15 cellular contexts compared by ENCODE assay signal in genomic region chr2:239345251-239345650, GRCh38. TPM values are rescaled to one million over a fixed set of nuclear protein-coding genes. Genes with fewer than 3 reads are reported as not detected.
DNase-seq lines count a peak whose midpoint lies in the region; ATAC-seq, FAIRE-seq and TF ChIP-seq lines count a peak whose summit lies in the region.
"Had no signal": no experiment of that assay in that cellular context is flagged by ENCODE, and none has a peak within 500 bp of the region (broad histone marks: within the 10 kb centered on the region; RNA-seq: fewer than 3 reads in every experiment).

No MANE protein-coding gene starts in this region.

- H3K27me3 ChIP-seq in IMR-90 (ENCODE audit: control insufficient read depth, insufficient read depth, low read length), result no peaks in the 10 kb centered on the region
- H3K27me3 ChIP-seq in H1 (replicated peaks in 1 of 4; ENCODE audit: control insufficient read depth in 3 of 4, extremely low read depth in 1 of 4, insufficient read depth in 3 of 4, low read length in 3 of 4), result no peaks in the 10 kb centered on the region
- no peaks in the 10 kb centered on the region for H3K27me3 ChIP-seq in sigmoid colon

- POLR2A ChIA-PET in IMR-90 (lab: Charles Lee; ENCODE audit: unreplicated experiment) (no interaction called here), H1 (lab: Charles Lee; ENCODE audit: partially characterized antibody) (no interaction called here)

- H3K23me2 ChIP-seq in H1 (ENCODE audit: low read depth, low read length), result peaks cover 16% of the 10 kb centered on the region; the same call in 1 of the 2 replicates

- no peak for ATAC-seq in IMR-90 (ENCODE audit: low read depth)
- no peak for ATAC-seq in HG03565 (IDR thresholded peaks at IDR 0.05; ENCODE audit: unreplicated experiment)
- ATAC-seq: HCT116 had no signal

- H4K5ac ChIP-seq in IMR-90 (ENCODE audit: low read depth, low read length), result no peak overlapping the region
- H4K5ac ChIP-seq in H1 (ENCODE audit: insufficient read length, low read depth, low read length), result no peak overlapping the region

- CTCF ChIA-PET in IMR-90 (lab: Yijun Ruan, JAX) (no interaction called here), H1 (lab: Charles Lee; ENCODE audit: partially characterized antibody) (interaction anchor here (0.9 kb wide), 2 partner anchors 9 to 14 kb away, joined by 3 read pairs; no protein-coding TSS in a partner anchor)

- H3K36me3 ChIP-seq in IMR-90 (ENCODE audit: control insufficient read depth, insufficient read depth, low read length), result peaks cover 19% of the 10 kb centered on the region
- no peaks in the 10 kb centered on the region; a peak in 1 of 8 replicates for H3K36me3 ChIP-seq in H1 (ENCODE audit: control insufficient read depth in 2 of 4, insufficient read depth in 4 of 4, low read length in 3 of 4)
- H3K36me3 ChIP-seq in sigmoid colon, result no peaks in the 10 kb centered on the region

- dilution Hi-C loops in IMR-90 (cut with HindIII; ENCODE audit: low sequenced_read_pairs, unreplicated experiment), result no loop called here

- TF ChIP-seq CTCF in IMR-90 (conservative IDR thresholded peaks at IDR 0.05; ENCODE audit: low read depth, low read length) (no peak), H1 (IDR thresholded peaks at IDR 0.05; ENCODE audit: control extremely low read depth in 1 of 3, insufficient read depth in 1 of 3, low read depth in 1 of 3, low read length in 3 of 3) (no peak), sigmoid colon (IDR thresholded peaks at IDR 0.05) (no peak), lower leg skin (IDR thresholded peaks at IDR 0.05) (no peak)

- no peak for TF ChIP-seq EP300 in H1 (IDR thresholded peaks at IDR 0.05; ENCODE audit: borderline replicate concordance in 1 of 2, low read depth in 2 of 2, low read length in 2 of 2)
- TF ChIP-seq EP300 in sigmoid colon (IDR thresholded peaks at IDR 0.05), result no peak

- no TSS peak for BruUV-seq in IMR-90 (replicated peaks; lab: Mats Ljungman, UMichigan)

- in situ Hi-C loops in IMR-90 (cut with MboI; ENCODE audit: low sequenced_read_pairs), result no loop called here

- no peak overlapping the region; the same call in 1 of the 2 replicates for H3K23ac ChIP-seq in IMR-90 (ENCODE audit: low read depth, low read length)
- no peak overlapping the region for H3K23ac ChIP-seq in H1 (ENCODE audit: insufficient read length)

- H4K8ac ChIP-seq in IMR-90 (ENCODE audit: low read depth in 2 of 2, low read length in 2 of 2), result no peak overlapping the region
- H4K8ac ChIP-seq in H1 (ENCODE audit: extremely low read depth, insufficient read depth, low read length), result no peak overlapping the region

- H2BK120ac ChIP-seq in IMR-90 (ENCODE audit: low read depth, low read length), result no peak overlapping the region
- no peak overlapping the region for H2BK120ac ChIP-seq in H1 (replicated peaks; ENCODE audit: low read depth, low read length)

- TF ChIP-seq RAD21 in IMR-90 (IDR thresholded peaks at IDR 0.05; ENCODE audit: low read length), result no peak
- TF ChIP-seq RAD21 in H1 (IDR thresholded peaks at IDR 0.05 in 1 of 2, conservative IDR thresholded peaks at IDR 0.05 in 1 of 2; ENCODE audit: low read depth in 2 of 2, low read length in 2 of 2), result no peak

- H3K9me1 ChIP-seq in IMR-90 (ENCODE audit: insufficient read depth, low read length), result peaks cover 22% of the 10 kb centered on the region

- TF ChIP-seq POLR2A in GM12892 (IDR thresholded peaks at IDR 0.05; ENCODE audit: low read depth, low read length), result no peak
- no peak for TF ChIP-seq POLR2A in IMR-90 (IDR thresholded peaks at IDR 0.05; ENCODE audit: low read depth, low read length)
- TF ChIP-seq POLR2A in H1 (IDR thresholded peaks at IDR 0.05; ENCODE audit: control extremely low read depth in 1 of 2, low read depth in 2 of 2, low read length in 2 of 2), result no peak
- TF ChIP-seq POLR2A in sigmoid colon (IDR thresholded peaks at IDR 0.05), result no peak
- TF ChIP-seq POLR2A in lower leg skin (IDR thresholded peaks at IDR 0.05), result no peak

- H3K9me3 ChIP-seq in IMR-90 (ENCODE audit: control insufficient read depth, insufficient read depth, low read length) (no peaks in the 10 kb centered on the region), H1 (ENCODE audit: insufficient read depth in 2 of 2, low read depth in 1 of 2, low read length in 1 of 2) (no peaks in the 10 kb centered on the region), sigmoid colon (no peaks in the 10 kb centered on the region)

- H4K91ac ChIP-seq in IMR-90 (ENCODE audit: insufficient read depth, low read depth, low read length) (no peak overlapping the region), H1 (replicated peaks; ENCODE audit: insufficient read length, low read length) (no peak overlapping the region)

- H3K4me2 ChIP-seq in IMR-90 (ENCODE audit: low read depth, low read length), result no peak overlapping the region
- H3K4me2 ChIP-seq in H1 (ENCODE audit: insufficient read depth in 1 of 2, low read depth in 2 of 2, low read length in 2 of 2), result no peak overlapping the region

- H3K56ac ChIP-seq in IMR-90 (ENCODE audit: extremely low read depth, insufficient read depth, low read length), result no peak overlapping the region
- H3K56ac ChIP-seq in H1 (replicated peaks; ENCODE audit: insufficient read length, low read depth, low read length), result peak overlapping the region; percentile 56

- no peak overlapping the region for H2BK12ac ChIP-seq in H1 (ENCODE audit: low read depth, low read length)

- H3K4me1 ChIP-seq in IMR-90 (ENCODE audit: control insufficient read depth, insufficient read depth, low read length) (peaks cover 4% of the 10 kb centered on the region), H1 (replicated peaks in 1 of 4; ENCODE audit: control insufficient read depth in 3 of 4, insufficient read depth in 4 of 4, low read length in 3 of 4) (peaks cover 0 to 8% (median 0%) of the 10 kb centered on the region in 4 experiments; a peak in 2 of 7 replicates), sigmoid colon (peaks cover 0 to 64% (median 48%) of the 10 kb centered on the region in 4 donors)

- H3K18ac ChIP-seq in IMR-90 (ENCODE audit: low read depth, low read length), result no peak overlapping the region
- H3K18ac ChIP-seq in H1 (ENCODE audit: extremely low read depth, low read length), result no peak overlapping the region

- H3K9ac ChIP-seq in IMR-90 (ENCODE audit: low read depth, low read length) (no peak overlapping the region), H1 (replicated peaks in 1 of 4; ENCODE audit: extremely low read depth in 1 of 4, low read depth in 3 of 4, low read length in 3 of 4) (no peak overlapping the region)

- FAIRE-seq in GM12892 (lab: Jason Lieb, UNC) (peak; percentile 67), H1 (lab: Jason Lieb, UNC) (no peak)
- FAIRE-seq: A204.1, GM19239, H54 had no signal

- no peak overlapping the region for H2AK9ac ChIP-seq in IMR-90 (replicated peaks; ENCODE audit: low read depth, low read length, poor library complexity)

- intact Hi-C loops in IMR-90 (cut with micrococcal nuclease) (no loop called here), sigmoid colon (cut with DNase I) (loop anchor here (10.0 kb wide), 2 partner anchors 470 to 610 kb away; no protein-coding TSS in a partner anchor), lower leg skin (cut with DNase I; ENCODE audit: low total_unique reads) (no loop called here)

- H2BK5ac ChIP-seq in IMR-90 (ENCODE audit: low read depth, low read length, poor library complexity, severe bottlenecking) (peak overlapping the region; percentile 89), H1 (ENCODE audit: low read depth, low read length) (no peak overlapping the region)

- H2AK5ac ChIP-seq in IMR-90 (ENCODE audit: low read depth, low read length) (no peak overlapping the region), H1 (ENCODE audit: low read depth, low read length) (no peak overlapping the region; the same call in 1 of the 2 replicates)

- H2BK15ac ChIP-seq in IMR-90 (ENCODE audit: low read depth, low read length), result no peak overlapping the region
- H2BK15ac ChIP-seq in H1 (ENCODE audit: low read length), result no peak overlapping the region

- no peak overlapping the region for H2AFZ ChIP-seq in IMR-90 (replicated peaks; ENCODE audit: low read length, poor library complexity)
- no peak overlapping the region for H2AFZ ChIP-seq in H1 (ENCODE audit: low read length)

- no peak overlapping the region for H3K14ac ChIP-seq in IMR-90 (replicated peaks; ENCODE audit: low read depth, low read length)
- no peak overlapping the region for H3K14ac ChIP-seq in H1 (ENCODE audit: insufficient read length)

- H3K4me3 ChIP-seq in IMR-90 (ENCODE audit: insufficient read depth, low read depth, low read length), result no peak overlapping the region
- no peak overlapping the region for H3K4me3 ChIP-seq in H1 (ENCODE audit: extremely low read depth in 1 of 4, insufficient read depth in 2 of 4, low read depth in 3 of 4, low read length in 4 of 4)
- H3K4me3 ChIP-seq in sigmoid colon, result peak overlapping the region; percentile 31 to 55 (median 40)
- no peak overlapping the region for H3K4me3 ChIP-seq in lower leg skin (ENCODE audit: low read depth, poor library complexity, severe bottlenecking)

- H3K27ac ChIP-seq in IMR-90 (ENCODE audit: insufficient read depth, low read length), result no peak overlapping the region
- H3K27ac ChIP-seq in H1 (ENCODE audit: low read depth, low read length), result no peak overlapping the region; the same call in 1 of the 2 replicates
- peak overlapping the region in 3 of 4 donors; percentile 96 to 97 (median 96) for H3K27ac ChIP-seq in sigmoid colon
- H3K27ac ChIP-seq: C4-2B had no signal

- H3K79me2 ChIP-seq in H1 (ENCODE audit: control insufficient read depth in 1 of 2, insufficient read depth in 2 of 2, low read length in 2 of 2), result peaks cover 20 to 90% of the 10 kb centered on the region in 2 experiments

- peaks cover 23% of the 10 kb centered on the region for H4K20me1 ChIP-seq in IMR-90 (ENCODE audit: insufficient read depth, low read length)
- H4K20me1 ChIP-seq in H1 (replicated peaks in 1 of 2; ENCODE audit: control insufficient read depth in 1 of 2, insufficient read depth in 2 of 2, low read length in 2 of 2), result peaks cover 15 to 25% of the 10 kb centered on the region in 2 experiments

- H3K79me1 ChIP-seq in IMR-90 (ENCODE audit: low read depth in 1 of 2, low read length in 2 of 2), result peaks cover 37 to 67% of the 10 kb centered on the region in 2 experiments
- peaks cover 41% of the 10 kb centered on the region for H3K79me1 ChIP-seq in H1 (ENCODE audit: low read depth, low read length)

- no peak for DNase-seq in GM12892 (ENCODE audit: insufficient read length)
- DNase-seq in IMR-90, result no peak
- no peak for DNase-seq in H1 (ENCODE audit: low read depth in 1 of 2, low spot score in 2 of 2)
- no peak for DNase-seq in sigmoid colon
- no peak for DNase-seq in activated CD4-positive, alpha-beta T cell treated with anti-CD3 and anti-CD28 coated beads, Interleukin-2, amount 50 U/mL, for 1 hour
- no peak for DNase-seq in cortex of kidney (lab: John Stamatoyannopoulos, UW)
- DNase-seq in lower leg skin (ENCODE audit: low spot score in 2 of 2), result no peak
- DNase-seq: CD4-positive, alpha-beta memory T cell; GDM1 had no signal

- H2BK20ac ChIP-seq in IMR-90 (ENCODE audit: low read depth, low read length) (no peak overlapping the region), H1 (ENCODE audit: low read length) (no peak overlapping the region)

- 92% methylated on average over 2 of the region's 8 CpGs; no CpG with 5 or more reads in 1 of the 2 experiments for WGBS in IMR-90 (ENCODE audit: extremely low coverage in 2 of 2, insufficient read length in 1 of 2), 2 experiments
- 94% methylated on average over 8 of the region's 8 CpGs; no CpG with 5 or more reads in 1 of the 2 experiments for WGBS in H1 (ENCODE audit: extremely low coverage in 1 of 2, insufficient coverage in 1 of 2, insufficient read length in 1 of 2, insufficient replicate concordance in 2 of 2, low coverage in 1 of 2, low lambda C conversion rate in 2 of 2, missing lambda C conversion rate in 1 of 2), 2 experiments
- 74 to 92% methylated on average over 8 of the region's 8 CpGs for WGBS in sigmoid colon, 2 donors
- 93 to 94% methylated on average over 8 of the region's 8 CpGs for WGBS in lower leg skin, 2 donors

- H3K4ac ChIP-seq in IMR-90 (ENCODE audit: low read depth, low read length), result no peak overlapping the region
- H3K4ac ChIP-seq in H1 (replicated peaks; ENCODE audit: insufficient read length, low read depth, low read length), result no peak overlapping the region

RNA-seq across cellular contexts. Expression of gene HDAC4, which starts 55.6 kb away (rescaled TPM):
- 4.6 TPM for polyA plus RNA-seq in GM12892 (2012; ENCODE audit: missing spikeins)
- total RNA-seq in IMR-90 (2012; rRNA removed) (3.3 and 7.2 TPM in 2 replicates), sigmoid colon (100 to 1,000 TPM in 3 of 4 donors, 10 to 100 TPM in 1; 77.0 to 196 (median 139) TPM), lower leg skin (10 to 100 TPM; 27.4 to 85.5 (median 57.9) TPM)
- polyA plus RNA-seq in IMR-90 (2012; rRNA removed) (4.1 and 7.4 TPM in 2 replicates), H1 (2011; rRNA removed) (15.4 and 31.2 TPM in 2 replicates), sigmoid colon (10 to 100 TPM in 1 of 3 donors, 1 to 10 TPM in 2; 1.8 to 16.4 (median 3.0) TPM)
- polyA plus RNA-seq in IMR-90 (2012; cell fraction: cytosol; rRNA removed), result 1.3 and 7.1 TPM in 2 replicates
- 24.5 and 34.9 TPM in 2 replicates for polyA plus RNA-seq in IMR-90 (2012; cell fraction: nucleus; rRNA removed; ENCODE audit: low replicate concordance)
- 31.3 and 31.5 TPM in 2 replicates for total RNA-seq in H1 (2021; fragmentation: NEBNext Ultra II Directional; extraction: Animal tissue kit (Norgen Biotek cat#: 25700))
- polyA plus RNA-seq in H1 (2011; cell fraction: cytosol; rRNA removed), result 14.3 TPM
- 24.1 TPM for polyA plus RNA-seq in H1 (2011; cell fraction: nucleus; rRNA removed)
- polyA plus RNA-seq in H1 (2012, experiment 1 of 2), result 9.7 to 17.8 TPM (median 12.6 TPM) in 4 replicates
- polyA plus RNA-seq in H1 (2012, experiment 2 of 2), result 5.0 TPM
- polyA plus RNA-seq in H1 (2013, experiment 1 of 2), result 14.8 TPM
- 12.6 TPM for polyA plus RNA-seq in H1 (2013, experiment 2 of 2)
- polyA minus RNA-seq in H1 (2011; rRNA and poly(A)+ RNA removed), result 35.1 and 38.5 TPM in 2 replicates
- 26.3 TPM for polyA minus RNA-seq in H1 (2011; cell fraction: cytosol; rRNA and poly(A)+ RNA removed)
- polyA minus RNA-seq in H1 (2011; cell fraction: nucleus; rRNA and poly(A)+ RNA removed), result 47.3 TPM

Comparison
In these comparisons a context has a peak if more than half of its experiments do, and no peak if none do; other contexts are left out.
1. H3K27ac ChIP-seq: peak in sigmoid colon (3 of 4); none in IMR-90 (single experiment) and H1 (single experiment).
2. H3K4me3 ChIP-seq: peak in sigmoid colon (4 of 4); none in IMR-90 (single experiment), H1 (0 of 4) and lower leg skin (single experiment).